Comparison of ENCODE assay signal across 8 cellular contexts in the genomic region with DNA sequence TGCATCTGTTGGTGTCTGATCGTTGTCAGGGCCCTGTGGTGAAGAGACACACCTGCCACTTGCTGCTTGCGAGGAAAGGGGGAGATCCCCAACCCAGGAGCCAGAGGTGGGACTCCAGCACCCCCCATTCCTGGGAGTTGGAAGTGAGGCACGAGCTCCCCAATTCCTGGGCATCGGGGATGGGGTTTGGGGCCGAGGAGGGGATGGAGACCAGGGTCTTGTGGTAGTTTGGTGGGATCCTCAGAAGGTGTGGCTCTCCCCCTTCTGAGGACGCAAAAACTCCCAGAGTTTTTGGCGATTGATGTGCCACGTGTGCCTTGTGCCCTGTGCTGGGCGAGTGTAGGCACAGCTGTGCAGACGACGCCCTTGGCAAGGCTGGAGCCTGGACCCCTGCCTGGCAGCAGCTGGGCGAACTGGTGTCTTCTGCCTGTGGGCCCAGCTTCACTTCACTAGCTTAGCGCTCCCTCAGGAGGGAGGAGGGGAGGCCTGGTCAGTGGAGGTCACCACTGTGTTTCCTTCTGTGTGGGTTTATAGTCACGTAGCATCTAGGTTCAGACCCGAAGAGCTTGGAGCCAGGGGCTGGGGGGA. TPM values are rescaled to one million over a fixed set of nuclear protein-coding genes. Genes with fewer than 3 reads are reported as not detected.
DNase-seq lines count a peak whose midpoint lies in the region; ATAC-seq and TF ChIP-seq lines count a peak whose summit lies in the region.

No MANE protein-coding gene starts in this region.

- H3K36me3 Mint-ChIP-seq in brain (no peaks in the 10 kb centered on the region), WTC11 (no peaks in the 10 kb centered on the region)
- H3K36me3 Mint-ChIP-seq in natural killer cell treated with Interleukin-12 subunit alpha and Interleukin-12 subunit beta and Interleukin-15 and Interleukin-18, amount 100 ng/mL, for 72 hours: no peaks in the 10 kb centered on the region

- peak overlapping the region in 6 of 12 donors; percentile 85 to 100 (median 92) for H3K4me3 ChIP-seq in heart left ventricle

- peaks cover 0 to 42% (median 22%) of the 10 kb centered on the region in 9 donors for H3K36me3 ChIP-seq in heart left ventricle

- H3K9me3 Mint-ChIP-seq in brain: peaks cover 0 to 3% (median 0%) of the 10 kb centered on the region in 5 experiments
- H3K9me3 Mint-ChIP-seq in natural killer cell treated with Interleukin-12 subunit alpha and Interleukin-12 subunit beta and Interleukin-15 and Interleukin-18, amount 100 ng/mL, for 72 hours: no peaks in the 10 kb centered on the region
- H3K9me3 Mint-ChIP-seq in WTC11: no peaks in the 10 kb centered on the region

- peak overlapping the region in 11 of 12 donors; percentile 41 to 100 (median 99) for H3K27ac ChIP-seq in heart left ventricle

- intact Hi-C loops in heart left ventricle (cut with DNase I): loop anchor here in 1 of 10 donors (1.0 kb wide), 1 partner anchor 13 kb away; no protein-coding TSS in a partner anchor
- intact Hi-C loops in cardiac septum (cut with DNase I): no loop called here

- no peaks in the 10 kb centered on the region for H3K27me3 ChIP-seq in heart left ventricle

- H3K4me1 ChIP-seq in heart left ventricle: peaks cover 14 to 59% (median 46%) of the 10 kb centered on the region in 12 donors

- no peak for TF ChIP-seq POLR2A in heart left ventricle (IDR thresholded peaks at IDR 0.05)

- peaks cover 39% of the 10 kb centered on the region for H3K4me1 Mint-ChIP-seq in brain
- peaks cover 15 to 21% of the 10 kb centered on the region in 2 donors for H3K4me1 Mint-ChIP-seq in natural killer cell treated with Interleukin-12 subunit alpha and Interleukin-12 subunit beta and Interleukin-15 and Interleukin-18, amount 100 ng/mL, for 72 hours (ENCODE audit: low read depth in 2 of 2)
- peaks cover 7% of the 10 kb centered on the region; the same call in 1 of the 2 replicates for H3K4me1 Mint-ChIP-seq in WTC11

- H3K27me3 Mint-ChIP-seq in brain: peaks cover 20% of the 10 kb centered on the region
- no peaks in the 10 kb centered on the region for H3K27me3 Mint-ChIP-seq in natural killer cell treated with Interleukin-12 subunit alpha and Interleukin-12 subunit beta and Interleukin-15 and Interleukin-18, amount 100 ng/mL, for 72 hours
- peaks cover 8% of the 10 kb centered on the region for H3K27me3 Mint-ChIP-seq in WTC11 (ENCODE audit: low read depth)

- peak overlapping the region; percentile 60 to 98 (median 94) for H3K4me3 Mint-ChIP-seq in brain
- H3K4me3 Mint-ChIP-seq in natural killer cell treated with Interleukin-12 subunit alpha and Interleukin-12 subunit beta and Interleukin-15 and Interleukin-18, amount 100 ng/mL, for 72 hours: peak overlapping the region; percentile 93
- no peak overlapping the region; the same call in 1 of the 2 replicates for H3K4me3 Mint-ChIP-seq in WTC11

- no peaks in the 10 kb centered on the region for H3K9me3 ChIP-seq in heart left ventricle

- DNase-seq in heart left ventricle (peak in 1 of 5 donors; percentile 8), cardiac septum (ENCODE audit: low spot score) (no peak), WTC11 (ENCODE audit: low spot score) (no peak), middle frontal gyrus (ENCODE audit: extremely low spot score, low spot score) (no peak)
- peak; percentile 37 for DNase-seq in natural killer cell treated with Interleukin-12 subunit alpha and Interleukin-12 subunit beta and Interleukin-15 and Interleukin-18, amount 100 ng/mL, for 72 hours (ENCODE audit: low spot score)
- no peak for DNase-seq in stimulated activated naive CD4-positive, alpha-beta T cell (lab: John Stamatoyannopoulos, UW)

- TF ChIP-seq CTCF in heart left ventricle (IDR thresholded peaks at IDR 0.05) (no peak), brain (conservative IDR thresholded peaks at IDR 0.05) (no peak), WTC11 (IDR thresholded peaks at IDR 0.05) (no peak)

- WGBS in heart left ventricle, 4 donors: 77 to 79% (median 78%) methylated on average over 11 to 15 of the region's 15 CpGs

- ATAC-seq in heart left ventricle: no peak
- no peak for ATAC-seq in natural killer cell treated with Interleukin-12 subunit alpha and Interleukin-12 subunit beta and Interleukin-15 and Interleukin-18, amount 100 ng/mL, for 72 hours
- no peak for ATAC-seq in WTC11
- no peak for ATAC-seq in GM21737 (IDR thresholded peaks at IDR 0.05; ENCODE audit: unreplicated experiment)

- POLR2A ChIA-PET in WTC11 (lab: Charles Lee): no interaction called here

- CTCF ChIA-PET in WTC11 (lab: Charles Lee): interaction anchor here (1.4 kb wide), 1 partner anchor 12 kb away, joined by 6 read pairs; no protein-coding TSS in a partner anchor

- H3K27ac Mint-ChIP-seq in brain (peak overlapping the region in 4 of 5 experiments; percentile 33 to 70 (median 58)), WTC11 (no peak overlapping the region)
- H3K27ac Mint-ChIP-seq in natural killer cell treated with Interleukin-12 subunit alpha and Interleukin-12 subunit beta and Interleukin-15 and Interleukin-18, amount 100 ng/mL, for 72 hours: peak overlapping the region; percentile 64 to 83

TF ChIP-seq in WTC11, 78 proteins besides CTCF, POLR2A, EP300 and RAD21 (continues in another document):
- TF ChIP-seq IRF2 (CRISPR knock-in tag; IDR thresholded peaks at IDR 0.05; ENCODE audit: borderline replicate concordance, low read depth) (no peak), NR2C2 (CRISPR knock-in tag; IDR thresholded peaks at IDR 0.05) (no peak), NR3C1 (CRISPR knock-in tag; conservative IDR thresholded peaks at IDR 0.05; ENCODE audit: low read depth) (no peak), ZBTB21 (CRISPR knock-in tag; IDR thresholded peaks at IDR 0.05; ENCODE audit: borderline replicate concordance) (no peak), HMGA2 (CRISPR knock-in tag; IDR thresholded peaks at IDR 0.05) (no peak), ETV6 (CRISPR knock-in tag; IDR thresholded peaks at IDR 0.05) (no peak)
- TF ChIP-seq, protein P1, sequence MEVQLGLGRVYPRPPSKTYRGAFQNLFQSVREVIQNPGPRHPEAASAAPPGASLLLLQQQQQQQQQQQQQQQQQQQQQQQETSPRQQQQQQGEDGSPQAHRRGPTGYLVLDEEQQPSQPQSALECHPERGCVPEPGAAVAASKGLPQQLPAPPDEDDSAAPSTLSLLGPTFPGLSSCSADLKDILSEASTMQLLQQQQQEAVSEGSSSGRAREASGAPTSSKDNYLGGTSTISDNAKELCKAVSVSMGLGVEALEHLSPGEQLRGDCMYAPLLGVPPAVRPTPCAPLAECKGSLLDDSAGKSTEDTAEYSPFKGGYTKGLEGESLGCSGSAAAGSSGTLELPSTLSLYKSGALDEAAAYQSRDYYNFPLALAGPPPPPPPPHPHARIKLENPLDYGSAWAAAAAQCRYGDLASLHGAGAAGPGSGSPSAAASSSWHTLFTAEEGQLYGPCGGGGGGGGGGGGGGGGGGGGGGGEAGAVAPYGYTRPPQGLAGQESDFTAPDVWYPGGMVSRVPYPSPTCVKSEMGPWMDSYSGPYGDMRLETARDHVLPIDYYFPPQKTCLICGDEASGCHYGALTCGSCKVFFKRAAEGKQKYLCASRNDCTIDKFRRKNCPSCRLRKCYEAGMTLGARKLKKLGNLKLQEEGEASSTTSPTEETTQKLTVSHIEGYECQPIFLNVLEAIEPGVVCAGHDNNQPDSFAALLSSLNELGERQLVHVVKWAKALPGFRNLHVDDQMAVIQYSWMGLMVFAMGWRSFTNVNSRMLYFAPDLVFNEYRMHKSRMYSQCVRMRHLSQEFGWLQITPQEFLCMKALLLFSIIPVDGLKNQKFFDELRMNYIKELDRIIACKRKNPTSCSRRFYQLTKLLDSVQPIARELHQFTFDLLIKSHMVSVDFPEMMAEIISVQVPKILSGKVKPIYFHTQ (CRISPR knock-in tag; IDR thresholded peaks at IDR 0.05): no peak

RNA-seq across cellular contexts. Expression of a gene that starts 2.6 kb away (rescaled TPM):
- total RNA-seq in heart left ventricle: 100 to 1,000 TPM; 142 to 290 (median 169) TPM
- 100 to 1,000 TPM; 231 to 358 TPM for polyA plus RNA-seq in heart left ventricle
- total RNA-seq in cardiac septum: 213 TPM
- 402 TPM for polyA plus RNA-seq in brain (ENCODE audit: insufficient read depth, low read depth, low replicate concordance)
- total RNA-seq in natural killer cell treated with Interleukin-12 subunit alpha and Interleukin-12 subunit beta and Interleukin-15 and Interleukin-18, amount 100 ng/mL, for 72 hours: 100 to 1,000 TPM; 296 to 329 TPM
- 110 to 112 TPM (median 111 TPM) in 3 replicates for total RNA-seq in WTC11 (2021)

RNA-seq across cellular contexts. Expression of a gene that starts 7.0 kb away (rescaled TPM):
- 1 to 10 TPM in 3 of 9 donors, under 1 TPM in 6; 0.40 to 3.8 (median 0.88) TPM for total RNA-seq in heart left ventricle
- polyA plus RNA-seq in heart left ventricle: under 1 TPM; 0.61 to 0.78 TPM
- total RNA-seq in cardiac septum: 1.6 TPM
- 22.7 TPM for polyA plus RNA-seq in brain (ENCODE audit: insufficient read depth, low read depth, low replicate concordance)
- 1 to 10 TPM; 2.1 to 2.2 TPM for total RNA-seq in natural killer cell treated with Interleukin-12 subunit alpha and Interleukin-12 subunit beta and Interleukin-15 and Interleukin-18, amount 100 ng/mL, for 72 hours
- total RNA-seq in WTC11 (2021): 0.72 to 1.2 TPM (median 0.87 TPM) in 3 replicates

RNA-seq across cellular contexts. Expression of a gene that starts 22.9 kb away (rescaled TPM):
- total RNA-seq in heart left ventricle (10 to 100 TPM in 7 of 9 donors, 1 to 10 TPM in 2; 8.7 to 18.6 (median 12.3) TPM), cardiac septum (16.6 TPM), WTC11 (2021) (11.4 to 12.5 TPM (median 12.1 TPM) in 3 replicates)
- polyA plus RNA-seq in heart left ventricle (10 to 100 TPM in 1 of 2 donors, 1 to 10 TPM in 1; 4.8 to 11.3 TPM), brain (ENCODE audit: insufficient read depth, low read depth, low replicate concordance) (5.8 TPM)
- total RNA-seq in natural killer cell treated with Interleukin-12 subunit alpha and Interleukin-12 subunit beta and Interleukin-15 and Interleukin-18, amount 100 ng/mL, for 72 hours: 1 to 10 TPM; 6.8 to 7.9 TPM

RNA-seq across cellular contexts. Expression of a gene that starts 33.6 kb away (rescaled TPM):
- total RNA-seq in heart left ventricle: 100 to 1,000 TPM in 2 of 9 donors, 10 to 100 TPM in 7; 35.5 to 125 (median 51.2) TPM
- 100 to 1,000 TPM in 1 of 2 donors, 10 to 100 TPM in 1; 81.5 to 141 TPM for polyA plus RNA-seq in heart left ventricle
- total RNA-seq in cardiac septum: 39.7 TPM
- 153 TPM for polyA plus RNA-seq in brain (ENCODE audit: insufficient read depth, low read depth, low replicate concordance)
- total RNA-seq in natural killer cell treated with Interleukin-12 subunit alpha and Interleukin-12 subunit beta and Interleukin-15 and Interleukin-18, amount 100 ng/mL, for 72 hours: 10 to 100 TPM; 42.5 to 68.8 TPM
- total RNA-seq in WTC11 (2021): 65.8 to 70.5 TPM (median 66.9 TPM) in 3 replicates

RNA-seq across cellular contexts. Expression of a gene that starts 39.6 kb away (rescaled TPM):
- total RNA-seq in heart left ventricle: 1 to 10 TPM; 6.2 to 8.4 (median 7.2) TPM
- polyA plus RNA-seq in heart left ventricle: 1 to 10 TPM; 9.8 TPM
- 8.9 TPM for total RNA-seq in cardiac septum
- polyA plus RNA-seq in brain (ENCODE audit: insufficient read depth, low read depth, low replicate concordance): 16.3 TPM
- 10 to 100 TPM; 16.4 to 26.7 TPM for total RNA-seq in natural killer cell treated with Interleukin-12 subunit alpha and Interleukin-12 subunit beta and Interleukin-15 and Interleukin-18, amount 100 ng/mL, for 72 hours
- total RNA-seq in WTC11 (2021): 30.0 to 33.8 TPM (median 30.7 TPM) in 3 replicates
